In the genomic region with DNA sequence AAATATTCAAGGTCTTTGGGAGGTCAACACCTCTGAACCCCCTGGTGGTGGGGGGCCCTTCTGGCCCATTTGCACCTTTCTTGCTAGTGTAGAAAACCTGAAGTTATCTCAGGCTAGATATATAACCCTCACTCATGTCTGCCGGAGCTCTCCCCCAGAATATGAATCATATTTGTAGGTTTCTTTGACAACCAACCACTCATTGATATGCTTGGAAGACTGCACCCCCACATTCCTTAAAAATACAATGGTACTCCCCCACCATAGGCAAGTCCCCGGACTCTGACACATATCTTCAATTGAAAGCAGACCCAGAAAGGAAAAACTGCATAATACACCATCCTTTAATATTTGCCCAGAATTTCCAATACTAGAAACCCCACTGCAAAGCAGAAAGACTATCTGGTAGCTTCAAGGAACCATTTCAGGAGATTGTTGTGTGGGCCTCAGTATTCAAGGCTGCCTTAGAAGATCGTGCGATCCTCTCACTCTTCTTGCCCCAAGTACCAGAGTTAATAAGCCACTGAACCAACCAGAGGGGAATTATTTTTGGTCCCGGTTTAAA, we compare ENCODE assay signal across 8 cellular contexts. TPM values are rescaled to one million over a fixed set of nuclear protein-coding genes. Genes with fewer than 3 reads are reported as not detected.
DNase-seq lines count a peak whose midpoint lies in the region; ATAC-seq lines count a peak whose summit lies in the region.

No MANE protein-coding gene starts in this region.

- no peak overlapping the region for H3K27ac ChIP-seq in iPS DF 6.9 (ENCODE audit: low read length)

- DNase-seq in activated CD8-positive, alpha-beta memory T cell treated with anti-CD3 and anti-CD28 coated beads, Interleukin-2, amount 50 U/mL, for 4 hours, result peak; percentile 21
- no peak for DNase-seq in activated CD8-positive, alpha-beta memory T cell treated with anti-CD3 and anti-CD28 coated beads for 24 hours
- DNase-seq in iPS DF 6.9 (ENCODE audit: low read depth, low spot score) (no peak), NCI-H1436 (lab: John Stamatoyannopoulos, UW) (no peak)
- peak; percentile 31 for DNase-seq in stimulated activated CD4-positive, alpha-beta T cell treated with anti-CD3 and anti-CD28 coated beads, Interleukin-4, amount 100 ng/mL, for 24 hours
- no peak for DNase-seq in activated CD4-positive, CD25-positive, alpha-beta regulatory T cell (lab: John Stamatoyannopoulos, UW)

- no peaks in the 10 kb centered on the region for H3K9me3 Mint-ChIP-seq in activated T-helper 17 cell treated with anti-CD3 and anti-CD28 coated beads, Interleukin-2, amount 50 U/mL, for 72 hours

- peak overlapping the region; percentile 80 for H3K4me3 Mint-ChIP-seq in activated T-helper 17 cell treated with anti-CD3 and anti-CD28 coated beads, Interleukin-2, amount 50 U/mL, for 72 hours

- H3K4me1 ChIP-seq in iPS DF 6.9 (ENCODE audit: control insufficient read depth, insufficient read depth, low read length), result no peaks in the 10 kb centered on the region; the same call in 1 of the 2 replicates

- no peaks in the 10 kb centered on the region for H3K27me3 ChIP-seq in iPS DF 6.9 (ENCODE audit: control insufficient read depth, insufficient read depth, low read length)

- H3K4me3 ChIP-seq in iPS DF 6.9 (ENCODE audit: low read length), result peak overlapping the region; percentile 95; the same call in 1 of the 2 replicates

- ATAC-seq in HG03280 (IDR thresholded peaks at IDR 0.05; ENCODE audit: unreplicated experiment), result peak; percentile 8
- peak; percentile 44 for ATAC-seq in activated T-helper 17 cell treated with anti-CD3 and anti-CD28 coated beads, Interleukin-2, amount 50 U/mL, for 72 hours (replicated peaks)

- WGBS in iPS DF 6.9 (ENCODE audit: insufficient coverage, insufficient read length), result no CpG with 5 or more reads among the region's 5 CpGs

- H3K36me3 Mint-ChIP-seq in activated T-helper 17 cell treated with anti-CD3 and anti-CD28 coated beads, Interleukin-2, amount 50 U/mL, for 72 hours (ENCODE audit: low read depth), result peaks cover 60% of the 10 kb centered on the region

- H3K27me3 Mint-ChIP-seq in activated T-helper 17 cell treated with anti-CD3 and anti-CD28 coated beads, Interleukin-2, amount 50 U/mL, for 72 hours, result no peaks in the 10 kb centered on the region

- H3K4me1 Mint-ChIP-seq in activated T-helper 17 cell treated with anti-CD3 and anti-CD28 coated beads, Interleukin-2, amount 50 U/mL, for 72 hours, result peaks cover 33% of the 10 kb centered on the region

- no peaks in the 10 kb centered on the region for H3K9me3 ChIP-seq in iPS DF 6.9 (ENCODE audit: control insufficient read depth, insufficient read depth, low read length)

- H3K27ac Mint-ChIP-seq in activated T-helper 17 cell treated with anti-CD3 and anti-CD28 coated beads, Interleukin-2, amount 50 U/mL, for 72 hours, result peak overlapping the region; percentile 99

- no peaks in the 10 kb centered on the region for H3K36me3 ChIP-seq in iPS DF 6.9 (ENCODE audit: control insufficient read depth, insufficient read depth, low read length)

RNA-seq across cellular contexts. Expression of a gene that starts 1.0 kb away (rescaled TPM):
- 100 to 1,000 TPM in 1 of 2 donors, 10 to 100 TPM in 1; 76.6 to 143 TPM for total RNA-seq in activated T-helper 17 cell treated with anti-CD3 and anti-CD28 coated beads, Interleukin-2, amount 50 U/mL, for 72 hours

RNA-seq across cellular contexts. Expression of a gene that starts 3.4 kb away (rescaled TPM):
- 1 to 10 TPM in 1 of 2 donors, under 1 TPM in 1; 0.69 to 9.7 TPM for total RNA-seq in activated T-helper 17 cell treated with anti-CD3 and anti-CD28 coated beads, Interleukin-2, amount 50 U/mL, for 72 hours

RNA-seq across cellular contexts. Expression of a gene that starts 41.3 kb away (rescaled TPM):
- total RNA-seq in activated T-helper 17 cell treated with anti-CD3 and anti-CD28 coated beads, Interleukin-2, amount 50 U/mL, for 72 hours, result 10 to 100 TPM in 1 of 2 donors, 1 to 10 TPM in 1; 8.9 to 23.0 TPM

Comparison
In these comparisons a context has a peak if more than half of its experiments do, and no peak if none do; other contexts are left out.
1. DNase-seq: peak in activated CD8-positive, alpha-beta memory T cell treated with anti-CD3 and anti-CD28 coated beads, Interleukin-2, amount 50 U/mL, for 4 hours (single experiment) and stimulated activated CD4-positive, alpha-beta T cell treated with anti-CD3 and anti-CD28 coated beads, Interleukin-4, amount 100 ng/mL, for 24 hours (single experiment); none in activated CD8-positive, alpha-beta memory T cell treated with anti-CD3 and anti-CD28 coated beads for 24 hours (single experiment), iPS DF 6.9 (single experiment), activated CD4-positive, CD25-positive, alpha-beta regulatory T cell (0 of 4) and NCI-H1436 (single experiment).